In genomic region chr13:46850214-46850613, GRCh38 we compare ENCODE assay signal across 24 cellular contexts. TPM values are rescaled to one million over a fixed set of nuclear protein-coding genes. Genes with fewer than 3 reads are reported as not detected.
DNase-seq lines count a peak whose midpoint lies in the region; ATAC-seq, FAIRE-seq and TF ChIP-seq lines count a peak whose summit lies in the region.
"Had no signal": no experiment of that assay in that cellular context is flagged by ENCODE, and none has a peak within 500 bp of the region (broad histone marks: within the 10 kb centered on the region; RNA-seq: fewer than 3 reads in every experiment).

No MANE protein-coding gene starts in this region.

- no peak overlapping the region for H3K4me3 ChIP-seq in GM23248
- H3K4me3 ChIP-seq: GM23338, Peyer's patch had no signal

- in situ Hi-C loops in GM23248 (cut with MboI): no loop called here
- in situ Hi-C loops in GM13977 (cut with MboI; ENCODE audit: low pct_unique_long_range_greater_than_20kb, low sequenced_read_pairs, unreplicated experiment): no loop called here

- no peaks in the 10 kb centered on the region for H3K9me3 ChIP-seq in GM23248 (ENCODE audit: low read depth)
- H3K9me3 ChIP-seq: Peyer's patch, SK-N-SH had no signal

- H3K9ac ChIP-seq in GM23248: no peak overlapping the region
- H3K9ac ChIP-seq: SK-N-SH had no signal

- no peaks in the 10 kb centered on the region for H3K4me1 ChIP-seq in GM23248 (ENCODE audit: insufficient read depth)
- H3K4me1 ChIP-seq: Peyer's patch had no signal

- DNase-seq in GM23248 (peak; percentile 42), RKO (ENCODE audit: low spot score) (peak; percentile 6), CD1c-positive myeloid dendritic cell (ENCODE audit: extremely low spot score) (no peak), erythroblast (lab: John Stamatoyannopoulos, UW) (no peak), GM13977 (ENCODE audit: low spot score) (no peak)
- no peak for DNase-seq in activated CD4-positive, alpha-beta T cell treated with anti-CD3 and anti-CD28 coated beads for 1 hour
- DNase-seq: COR-L47, GF-D8, MM.1S, NCI-H1417, NCI-H1930, NCI-H2171 treated with DMSO at 0.1 percent for 48 hours, NCI-H510A treated with DMSO at 0.1 percent for 48 hours, NCI-H82, Peyer's patch, Right ventricle myocardium superior, SK-N-SH, T-cell, T-helper 9 cell had no signal

- peak; percentile 41 for FAIRE-seq in islet of Langerhans (lab: Jason Lieb, UNC)

- H4K20me1 ChIP-seq in GM23248 (ENCODE audit: insufficient read depth): no peaks in the 10 kb centered on the region

- H2AFZ ChIP-seq in GM23248: no peak overlapping the region

- no peak overlapping the region for H3K4me2 ChIP-seq in GM23248 (ENCODE audit: unreplicated experiment)
- H3K4me2 ChIP-seq: GM23338, SK-N-SH had no signal

- no peaks in the 10 kb centered on the region for H3K9me2 ChIP-seq in GM23248 (ENCODE audit: insufficient read depth)
- H3K9me2 ChIP-seq: SK-N-SH had no signal

- no peak for TF ChIP-seq POLR2A in erythroblast (IDR thresholded peaks at IDR 0.05; ENCODE audit: low read length)

- H3K27me3 ChIP-seq in GM23248 (replicated peaks; ENCODE audit: insufficient read depth): no peaks in the 10 kb centered on the region
- H3K27me3 ChIP-seq: Peyer's patch had no signal

- ATAC-seq in GM18502 (IDR thresholded peaks at IDR 0.05; ENCODE audit: poor library complexity, unreplicated experiment): peak; percentile 52
- ATAC-seq: GM23338, T-cell had no signal

- no peaks in the 10 kb centered on the region for H3K79me2 ChIP-seq in GM23248 (ENCODE audit: insufficient read depth)

- H3K36me3 ChIP-seq in GM23248 (ENCODE audit: low read depth): no peaks in the 10 kb centered on the region
- H3K36me3 ChIP-seq: Peyer's patch had no signal

- H3F3A ChIP-seq in GM23248 (ENCODE audit: insufficient read depth): no peaks in the 10 kb centered on the region

- TF ChIP-seq CTCF in GM13977 (IDR thresholded peaks at IDR 0.05; ENCODE audit: extremely low read depth, insufficient read depth, missing control alignments): no peak

- 100% methylated on average over 1 of the region's 1 CpG for WGBS in GM23248 (ENCODE audit: low coverage in 1 of 2, low lambda C conversion rate in 2 of 2, missing lambda C conversion rate in 2 of 2), 2 experiments

- no peak overlapping the region for H3K27ac ChIP-seq in GM23248
- H3K27ac ChIP-seq: Peyer's patch had no signal

RNA-seq across cellular contexts. Expression of gene HTR2A, which starts 46.6 kb away (rescaled TPM):
- 1.8 and 2.1 TPM in 2 replicates for total RNA-seq in GM23248 (2014; rRNA removed; shearing (Covaris generic))
- polyA plus RNA-seq in GM23248 (2016; fragmentation: Nextera tagmentation; extraction: Ambion mirVana): 2.0 and 3.7 TPM in 2 replicates
- total RNA-seq: A673, GM23338, Right ventricle myocardium superior, T-cell had no signal
- polyA plus RNA-seq: CD14-positive monocyte, GM23338 had no signal

RNA-seq across cellular contexts. Expression of gene ESD, which starts 53.3 kb away (rescaled TPM):
- total RNA-seq in GM23248 (2014; rRNA removed; shearing (Covaris generic)): 97.9 and 111 TPM in 2 replicates
- 191 and 194 TPM in 2 replicates for polyA plus RNA-seq in GM23248 (2016; fragmentation: Nextera tagmentation; extraction: Ambion mirVana)

Comparison
In these comparisons a context has a peak if more than half of its experiments do, and no peak if none do; other contexts are left out.
1. DNase-seq: peak in GM23248 (single experiment) and RKO (single experiment); none in CD1c-positive myeloid dendritic cell (single experiment), erythroblast (0 of 2), GM13977 (single experiment) and activated CD4-positive, alpha-beta T cell treated with anti-CD3 and anti-CD28 coated beads for 1 hour (single experiment).